22 cellular contexts compared by ENCODE assay signal in the genomic region with DNA sequence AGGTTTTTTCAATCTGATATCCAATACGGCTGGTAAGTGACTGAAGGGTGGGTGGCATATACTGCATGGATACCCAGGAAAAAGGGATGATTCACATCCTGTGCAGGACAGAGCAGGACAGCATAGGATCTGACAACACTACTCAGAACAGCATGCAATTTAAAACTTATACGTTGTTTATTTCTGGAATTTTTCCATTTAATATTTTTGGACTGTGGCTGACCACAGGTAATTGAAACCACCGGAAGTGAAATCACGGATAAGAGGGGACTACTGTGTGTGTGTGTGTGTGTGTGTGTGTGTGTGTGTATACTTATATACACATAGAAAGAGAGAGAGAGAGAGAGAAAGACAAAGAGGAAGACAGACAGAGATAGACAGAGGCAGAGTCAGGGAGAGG. TPM values are rescaled to one million over a fixed set of nuclear protein-coding genes. Genes with fewer than 3 reads are reported as not detected.
DNase-seq lines count a peak whose midpoint lies in the region; ATAC-seq, FAIRE-seq and TF ChIP-seq lines count a peak whose summit lies in the region.
"Had no signal": no experiment of that assay in that cellular context is flagged by ENCODE, and none has a peak within 500 bp of the region (broad histone marks: within the 10 kb centered on the region; RNA-seq: fewer than 3 reads in every experiment).

No MANE protein-coding gene starts in this region.

- H3K9me3 ChIP-seq in IMR-90 (ENCODE audit: control insufficient read depth, insufficient read depth, low read length): no peaks in the 10 kb centered on the region
- H3K9me3 ChIP-seq in astrocyte (ENCODE audit: insufficient read depth, low read depth, low read length): no peaks in the 10 kb centered on the region
- H3K9me3 ChIP-seq: mucosa of descending colon, Peyer's patch had no signal

- DNase-seq in AG10803 (ENCODE audit: low read depth) (peak; percentile 12), IMR-90 (peak; percentile 41), astrocyte (ENCODE audit: low read depth) (peak; percentile 71), memory B cell (ENCODE audit: low spot score in 2 of 2) (no peak), endothelial cell (ENCODE audit: low spot score) (no peak)
- DNase-seq in stimulated activated CD4-positive, alpha-beta T cell treated with anti-CD3 and anti-CD28 coated beads, Interleukin-4, amount 100 ng/mL, for 4 hours: no peak
- DNase-seq: activated CD4-positive, alpha-beta memory T cell treated with anti-CD3 and anti-CD28 coated beads for 36 hours; effector memory CD4-positive, alpha-beta T cell; foreskin keratinocyte; left colon; mucosa of descending colon; NCI-H1417 treated with DMSO at 0.1 percent for 48 hours; occipital lobe; Peyer's patch; right cardiac atrium; stimulated activated CD4-positive, alpha-beta T cell treated with anti-CD3 and anti-CD28 coated beads, Interleukin-2, amount 100 ng/mL, for 24 hours; T-helper 1 cell; WERI-Rb-1 had no signal

- no peak overlapping the region for H2AK5ac ChIP-seq in IMR-90 (ENCODE audit: low read depth, low read length)

- POLR2A ChIA-PET in IMR-90 (lab: Charles Lee; ENCODE audit: unreplicated experiment): no interaction called here

- H2AK9ac ChIP-seq in IMR-90 (replicated peaks; ENCODE audit: low read depth, low read length, poor library complexity): no peak overlapping the region

- H2BK20ac ChIP-seq in IMR-90 (ENCODE audit: low read depth, low read length): no peak overlapping the region

- H3K4me3 ChIP-seq in AG10803 (ENCODE audit: low read length) (no peak overlapping the region), IMR-90 (ENCODE audit: insufficient read depth, low read depth, low read length) (no peak overlapping the region), astrocyte (ENCODE audit: insufficient read depth, low read depth, low read length) (no peak overlapping the region)
- H3K4me3 ChIP-seq: mucosa of descending colon, Peyer's patch had no signal

- H3K27me3 Mint-ChIP-seq in astrocyte (ENCODE audit: low read depth, unreplicated experiment) (no peaks in the 10 kb centered on the region), memory B cell (no peaks in the 10 kb centered on the region), endothelial cell (ENCODE audit: unreplicated experiment) (no peaks in the 10 kb centered on the region)

- CTCF ChIA-PET in IMR-90 (lab: Yijun Ruan, JAX): interaction anchor here (0.6 kb wide), 2 partner anchors 48 to 1842 kb away, joined by 4 to 5 read pairs; no protein-coding TSS in a partner anchor

- H4K20me1 ChIP-seq in IMR-90 (ENCODE audit: insufficient read depth, low read length) (no peaks in the 10 kb centered on the region), astrocyte (ENCODE audit: insufficient read depth, low read length) (no peaks in the 10 kb centered on the region)

- intact Hi-C loops in IMR-90 (cut with micrococcal nuclease): no loop called here

- no peak overlapping the region for H3K4ac ChIP-seq in IMR-90 (ENCODE audit: low read depth, low read length)

- H3K4me1 ChIP-seq in IMR-90 (ENCODE audit: control insufficient read depth, insufficient read depth, low read length): peaks cover 3% of the 10 kb centered on the region; the same call in 1 of the 2 replicates
- H3K4me1 ChIP-seq in astrocyte (ENCODE audit: insufficient read depth, low read length): peaks cover 20% of the 10 kb centered on the region
- H3K4me1 ChIP-seq: foreskin keratinocyte, Peyer's patch had no signal

- no peak overlapping the region for H3K23ac ChIP-seq in IMR-90 (ENCODE audit: low read depth, low read length)

- no peak overlapping the region for H3K56ac ChIP-seq in IMR-90 (ENCODE audit: extremely low read depth, insufficient read depth, low read length)

- no peaks in the 10 kb centered on the region for H3K79me1 ChIP-seq in IMR-90 (ENCODE audit: low read depth in 1 of 2, low read length in 2 of 2)

- H3K36me3 Mint-ChIP-seq in astrocyte (ENCODE audit: low read depth, unreplicated experiment) (no peaks in the 10 kb centered on the region), memory B cell (no peaks in the 10 kb centered on the region), endothelial cell (ENCODE audit: low read depth, unreplicated experiment) (no peaks in the 10 kb centered on the region)
- H3K36me3 Mint-ChIP-seq: activated CD4-positive, alpha-beta memory T cell treated with anti-CD3 and anti-CD28 coated beads for 36 hours had no signal

- H2BK120ac ChIP-seq in IMR-90 (ENCODE audit: low read depth, low read length): no peak overlapping the region

- H3K27me3 ChIP-seq in IMR-90 (ENCODE audit: control insufficient read depth, insufficient read depth, low read length): no peaks in the 10 kb centered on the region
- no peaks in the 10 kb centered on the region for H3K27me3 ChIP-seq in astrocyte (ENCODE audit: insufficient read depth, low read length)
- H3K27me3 ChIP-seq: foreskin keratinocyte, Peyer's patch had no signal

- no peak overlapping the region for H2AFZ ChIP-seq in IMR-90 (replicated peaks; ENCODE audit: low read length, poor library complexity)
- no peak overlapping the region for H2AFZ ChIP-seq in astrocyte (ENCODE audit: low read depth, low read length)

- H3K18ac ChIP-seq in IMR-90 (ENCODE audit: low read depth, low read length): no peak overlapping the region

- H4K5ac ChIP-seq in IMR-90 (ENCODE audit: low read depth, low read length): no peak overlapping the region

- H3K9me3 Mint-ChIP-seq in astrocyte (ENCODE audit: unreplicated experiment): no peaks in the 10 kb centered on the region
- peaks cover 2% of the 10 kb centered on the region for H3K9me3 Mint-ChIP-seq in memory B cell
- H3K9me3 Mint-ChIP-seq in endothelial cell (ENCODE audit: unreplicated experiment): no peaks in the 10 kb centered on the region
- H3K9me3 Mint-ChIP-seq: activated CD4-positive, alpha-beta memory T cell treated with anti-CD3 and anti-CD28 coated beads for 36 hours had no signal

- TF ChIP-seq CTCF in AG10803 (conservative IDR thresholded peaks at IDR 0.05; ENCODE audit: low read length) (no peak), IMR-90 (conservative IDR thresholded peaks at IDR 0.05; ENCODE audit: low read depth, low read length) (no peak), astrocyte (IDR thresholded peaks at IDR 0.05; ENCODE audit: insufficient read depth, low read depth, low read length) (no peak), endothelial cell (IDR thresholded peaks at IDR 0.05; ENCODE audit: unreplicated experiment) (no peak)

- no peak overlapping the region for H3K14ac ChIP-seq in IMR-90 (replicated peaks; ENCODE audit: low read depth, low read length)

- no peak overlapping the region for H4K91ac ChIP-seq in IMR-90 (ENCODE audit: insufficient read depth, low read depth, low read length)

- H3K4me1 Mint-ChIP-seq in astrocyte (ENCODE audit: low read depth, unreplicated experiment) (peaks cover 16% of the 10 kb centered on the region), memory B cell (peaks cover 28% of the 10 kb centered on the region), endothelial cell (ENCODE audit: unreplicated experiment) (peaks cover 14% of the 10 kb centered on the region)

- ATAC-seq in IMR-90 (ENCODE audit: low read depth) (no peak; the same call in 1 of the 2 replicates), memory B cell (ENCODE audit: low read depth) (no peak), HG02970 (IDR thresholded peaks at IDR 0.05; ENCODE audit: low FRiP score, unreplicated experiment) (no peak), GM21529 (IDR thresholded peaks at IDR 0.05; ENCODE audit: unreplicated experiment) (no peak)
- ATAC-seq: foreskin keratinocyte, left colon, mucosa of descending colon, right cardiac atrium had no signal

- no peak for FAIRE-seq in astrocyte (lab: Jason Lieb, UNC)
- FAIRE-seq: GM12892 had no signal

- in situ Hi-C loops in IMR-90 (cut with MboI; ENCODE audit: low sequenced_read_pairs): no loop called here

- 0 out of 2 replicates have a peak, but pooled peaks cover 3% of the 10 kb centered on the region for H3K9me1 ChIP-seq in IMR-90 (ENCODE audit: insufficient read depth, low read length)

- no peak for TF ChIP-seq POLR2A in IMR-90 (IDR thresholded peaks at IDR 0.05; ENCODE audit: low read depth, low read length)

- H3K36me3 ChIP-seq in IMR-90 (ENCODE audit: control insufficient read depth, insufficient read depth, low read length): no peaks in the 10 kb centered on the region
- H3K36me3 ChIP-seq in astrocyte (ENCODE audit: insufficient read depth, low read length): no peaks in the 10 kb centered on the region
- H3K36me3 ChIP-seq: Peyer's patch, WERI-Rb-1 had no signal

- TF ChIP-seq RAD21 in IMR-90 (IDR thresholded peaks at IDR 0.05; ENCODE audit: low read length): no peak

- no CpG with 5 or more reads among the region's 4 CpGs for WGBS in IMR-90 (ENCODE audit: extremely low coverage in 2 of 2, insufficient read length in 1 of 2), 2 experiments

- H3K4me3 Mint-ChIP-seq in astrocyte (ENCODE audit: unreplicated experiment) (no peak overlapping the region), memory B cell (no peak overlapping the region), endothelial cell (ENCODE audit: unreplicated experiment) (no peak overlapping the region)
- H3K4me3 Mint-ChIP-seq: activated CD4-positive, alpha-beta memory T cell treated with anti-CD3 and anti-CD28 coated beads for 36 hours had no signal

- no peak overlapping the region for H2BK5ac ChIP-seq in IMR-90 (ENCODE audit: low read depth, low read length, poor library complexity, severe bottlenecking)

- no peak overlapping the region for H3K9ac ChIP-seq in IMR-90 (ENCODE audit: low read depth, low read length)
- no peak overlapping the region for H3K9ac ChIP-seq in astrocyte (ENCODE audit: low read length)

- no peaks in the 10 kb centered on the region for H3K79me2 ChIP-seq in astrocyte (ENCODE audit: insufficient read depth, low read length)

- H3K4me2 ChIP-seq in IMR-90 (ENCODE audit: low read depth, low read length): no peak overlapping the region
- H3K4me2 ChIP-seq in astrocyte (ENCODE audit: low read length): peak overlapping the region; percentile 73

- dilution Hi-C loops in IMR-90 (cut with HindIII; ENCODE audit: low sequenced_read_pairs, unreplicated experiment): no loop called here

- BruUV-seq in IMR-90 (replicated peaks; lab: Mats Ljungman, UMichigan): no TSS peak

- H3K27ac Mint-ChIP-seq in astrocyte (ENCODE audit: unreplicated experiment): peak overlapping the region; percentile 23
- peak overlapping the region; percentile 72 for H3K27ac Mint-ChIP-seq in memory B cell
- H3K27ac Mint-ChIP-seq in endothelial cell (ENCODE audit: unreplicated experiment): no peak overlapping the region
- H3K27ac Mint-ChIP-seq: activated CD4-positive, alpha-beta memory T cell treated with anti-CD3 and anti-CD28 coated beads for 36 hours had no signal

- H2BK15ac ChIP-seq in IMR-90 (ENCODE audit: low read depth, low read length): no peak overlapping the region

- H3K27ac ChIP-seq in IMR-90 (ENCODE audit: insufficient read depth, low read length): no peak overlapping the region
- no peak overlapping the region for H3K27ac ChIP-seq in astrocyte (ENCODE audit: low read depth, low read length)
- H3K27ac ChIP-seq: foreskin keratinocyte, Peyer's patch, WERI-Rb-1 had no signal

- no peak overlapping the region for H4K8ac ChIP-seq in IMR-90 (ENCODE audit: low read depth in 2 of 2, low read length in 2 of 2)

RNA-seq across cellular contexts. Expression of gene ERICH3, which starts 23.0 kb away (rescaled TPM):
- total RNA-seq in IMR-90 (2012; rRNA removed) (not detected in 2 replicates), astrocyte (not detected in 2 replicates), endothelial cell (ENCODE audit: unreplicated experiment) (2.8 TPM)
- polyA plus RNA-seq in IMR-90 (2012; rRNA removed): not detected in 2 replicates
- polyA plus RNA-seq in IMR-90 (2012; cell fraction: cytosol; rRNA removed): not detected in 2 replicates
- not detected in 2 replicates for polyA plus RNA-seq in IMR-90 (2012; cell fraction: nucleus; rRNA removed; ENCODE audit: low replicate concordance)
- total RNA-seq: activated CD4-positive, alpha-beta memory T cell treated with anti-CD3 and anti-CD28 coated beads for 36 hours; foreskin keratinocyte; right cardiac atrium; subcutaneous adipose tissue had no signal
- polyA plus RNA-seq: foreskin keratinocyte had no signal

Comparison
In these comparisons a context has a peak if more than half of its experiments do, and no peak if none do; other contexts are left out.
1. DNase-seq: peak in AG10803 (single experiment), IMR-90 (single experiment) and astrocyte (single experiment); none in memory B cell (0 of 2), endothelial cell (single experiment) and stimulated activated CD4-positive, alpha-beta T cell treated with anti-CD3 and anti-CD28 coated beads, Interleukin-4, amount 100 ng/mL, for 4 hours (0 of 2).